ENCODE assay signal across 18 cellular contexts in genomic region chr3:156417733-156418132, GRCh38.
DNase-seq lines count a peak whose midpoint lies in the region; ATAC-seq and TF ChIP-seq lines count a peak whose summit lies in the region.
"Had no signal": no experiment of that assay in that cellular context is flagged by ENCODE, and none has a peak within 500 bp of the region (broad histone marks: within the 10 kb centered on the region; RNA-seq: fewer than 3 reads in every experiment).

No MANE protein-coding gene starts in this region.

- DNase-seq in heart right ventricle (no peak), Right ventricle myocardium inferior (ENCODE audit: missing footprints) (no peak), cerebellum (ENCODE audit: low spot score) (peak; percentile 45), neural progenitor cell (ENCODE audit: low spot score) (no peak), coronary artery (ENCODE audit: low spot score) (no peak)
- DNase-seq: ACHN; Calu3; CD4-positive, alpha-beta T cell; GM23248; KG1; MG63; NCI-H1092 treated with DMSO at 0.1 percent for 48 hours; NCI-H187; NCI-H510A; RPMI8226 had no signal

- H3K79me2 ChIP-seq in parathyroid adenoma (no peaks in the 10 kb centered on the region), neural progenitor cell (ENCODE audit: low read depth) (no peaks in the 10 kb centered on the region)

- H3K9ac ChIP-seq in parathyroid adenoma, result no peak overlapping the region
- H3K9ac ChIP-seq in neural progenitor cell, result no peak overlapping the region
- H3K9ac ChIP-seq: GM23248 had no signal

- H3K4me1 ChIP-seq in heart right ventricle (peaks cover 0 to 27% (median 11%) of the 10 kb centered on the region in 9 donors), parathyroid adenoma (peaks cover 8% of the 10 kb centered on the region), neural progenitor cell (no peaks in the 10 kb centered on the region)

- no peaks in the 10 kb centered on the region for H3K4me1 Mint-ChIP-seq in neural progenitor cell

- peaks cover 1% of the 10 kb centered on the region for H3K9me3 Mint-ChIP-seq in neural progenitor cell
- H3K9me3 Mint-ChIP-seq: CD4-positive, alpha-beta T cell had no signal

- H3K27ac ChIP-seq in heart right ventricle (peak overlapping the region in 2 of 10 donors; percentile 23 to 49), parathyroid adenoma (no peak overlapping the region), neural progenitor cell (no peak overlapping the region), coronary artery (no peak overlapping the region)
- H3K27ac ChIP-seq: GM23248, SK-N-MC had no signal

- H3K27me3 Mint-ChIP-seq in neural progenitor cell (ENCODE audit: insufficient read depth, low read depth), result no peaks in the 10 kb centered on the region

- peak overlapping the region; percentile 18 for H3K4me2 ChIP-seq in parathyroid adenoma (ENCODE audit: low read length)
- no peak overlapping the region for H3K4me2 ChIP-seq in neural progenitor cell

- H3K4me3 ChIP-seq in heart right ventricle, result no peak overlapping the region
- no peak overlapping the region for H3K4me3 ChIP-seq in parathyroid adenoma (ENCODE audit: low read depth, low read length)
- H3K4me3 ChIP-seq in neural progenitor cell, result no peak overlapping the region
- no peak overlapping the region for H3K4me3 ChIP-seq in coronary artery
- H3K4me3 ChIP-seq: GM23248, MG63, SK-N-MC had no signal

- no peak overlapping the region for H2AFZ ChIP-seq in parathyroid adenoma
- no peak overlapping the region for H2AFZ ChIP-seq in neural progenitor cell (replicated peaks)
- H2AFZ ChIP-seq: GM23248 had no signal

- no peaks in the 10 kb centered on the region for H3K27me3 ChIP-seq in heart right ventricle
- H3K27me3 ChIP-seq in parathyroid adenoma (ENCODE audit: control insufficient read depth, insufficient read depth, low read length), result no peaks in the 10 kb centered on the region
- no peaks in the 10 kb centered on the region for H3K27me3 ChIP-seq in neural progenitor cell
- H3K27me3 ChIP-seq: MG63 had no signal

- H3K36me3 ChIP-seq in heart right ventricle, result no peaks in the 10 kb centered on the region
- H3K36me3 ChIP-seq in parathyroid adenoma (ENCODE audit: control insufficient read depth, insufficient read depth, low read length), result no peaks in the 10 kb centered on the region
- H3K36me3 ChIP-seq in neural progenitor cell, result no peaks in the 10 kb centered on the region
- H3K36me3 ChIP-seq: MG63 had no signal

- H3K9me3 ChIP-seq in heart right ventricle (no peaks in the 10 kb centered on the region), parathyroid adenoma (ENCODE audit: control insufficient read depth, low read length) (no peaks in the 10 kb centered on the region), neural progenitor cell (ENCODE audit: low read depth) (no peaks in the 10 kb centered on the region)
- H3K9me3 ChIP-seq: MG63 had no signal

- no peak overlapping the region for H3K4me3 Mint-ChIP-seq in neural progenitor cell
- H3K4me3 Mint-ChIP-seq: CD4-positive, alpha-beta T cell had no signal

- WGBS in heart right ventricle, 2 donors, result 43 to 49% methylated on average over 2 of the region's 2 CpGs

- ATAC-seq in heart right ventricle (peak in 6 of 8 donors; percentile 41 to 87 (median 53)), Right ventricle myocardium inferior (no peak), GM19328 (IDR thresholded peaks at IDR 0.05; ENCODE audit: unreplicated experiment) (no peak)

- no peaks in the 10 kb centered on the region for H3K36me3 Mint-ChIP-seq in neural progenitor cell

- intact Hi-C loops in heart right ventricle (cut with DNase I) (no loop called here), Right ventricle myocardium inferior (cut with DNase I) (no loop called here)

- no peaks in the 10 kb centered on the region for H3F3A ChIP-seq in neural progenitor cell (ENCODE audit: low read depth)

- H4K20me1 ChIP-seq in neural progenitor cell (ENCODE audit: low read depth), result no peaks in the 10 kb centered on the region

- no peak overlapping the region for H3K27ac Mint-ChIP-seq in neural progenitor cell
- H3K27ac Mint-ChIP-seq: CD4-positive, alpha-beta T cell had no signal

- TF ChIP-seq CTCF in heart right ventricle (IDR thresholded peaks at IDR 0.05) (no peak), parathyroid adenoma (IDR thresholded peaks at IDR 0.05) (no peak), neural progenitor cell (IDR thresholded peaks at IDR 0.05) (no peak), coronary artery (IDR thresholded peaks at IDR 0.05) (no peak)

Comparison
In these comparisons a context has a peak if more than half of its experiments do, and no peak if none do; other contexts are left out.
1. ATAC-seq: peak in heart right ventricle (6 of 8); none in Right ventricle myocardium inferior (single experiment) and GM19328 (single experiment).